Comparison of ENCODE assay signal across 22 cellular contexts in the genomic region with DNA sequence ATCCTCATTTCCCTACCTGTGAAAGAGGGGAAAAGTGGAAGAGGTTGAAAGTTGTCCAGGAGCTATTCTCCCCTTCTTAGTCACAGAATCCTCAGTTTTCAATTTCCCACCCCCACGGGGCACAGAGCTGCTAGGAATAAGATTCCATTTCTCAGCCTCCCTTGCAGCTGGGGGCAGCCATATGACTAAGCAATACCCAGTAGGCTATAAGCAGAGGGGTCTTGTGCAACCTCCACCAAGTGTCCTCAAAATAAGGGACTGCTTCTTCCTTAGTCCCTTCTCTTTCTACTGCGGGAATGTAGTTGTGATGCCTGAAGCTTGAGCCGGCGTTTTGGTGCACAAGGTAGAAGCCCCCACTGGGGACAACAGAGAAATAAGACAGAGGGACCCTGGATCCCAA. TPM values are rescaled to one million over a fixed set of nuclear protein-coding genes. Genes with fewer than 3 reads are reported as not detected.
DNase-seq lines count a peak whose midpoint lies in the region; ATAC-seq, FAIRE-seq and TF ChIP-seq lines count a peak whose summit lies in the region.
"Had no signal": no experiment of that assay in that cellular context is flagged by ENCODE, and none has a peak within 500 bp of the region (broad histone marks: within the 10 kb centered on the region; RNA-seq: fewer than 3 reads in every experiment).

No MANE protein-coding gene starts in this region.

- intact Hi-C loops in PC-9 (cut with micrococcal nuclease; ENCODE audit: unreplicated experiment) (loop anchor here (1.0 to 2.0 kb wide), 4 partner anchors 18 to 195 kb away; no protein-coding TSS in a partner anchor), sciatic nerve (cut with DNase I) (loop anchor here (5.0 kb wide), 1 partner anchor 859 kb away; a partner anchor contains a TSS)
- intact Hi-C loops in activated CD8-positive, alpha-beta T cell treated with anti-CD3 and anti-CD28 coated beads for 36 hours (cut with micrococcal nuclease), result no loop called here

- H3K27ac ChIP-seq in PC-9, result peak overlapping the region; percentile 86
- H3K27ac ChIP-seq: suprapubic skin had no signal

- H3K9me3 Mint-ChIP-seq in activated CD8-positive, alpha-beta T cell treated with anti-CD3 and anti-CD28 coated beads for 36 hours, result no peaks in the 10 kb centered on the region
- H3K9me3 Mint-ChIP-seq: activated naive CD4-positive, alpha-beta T cell treated with anti-CD3 and anti-CD28 coated beads, Interleukin-2, amount 50 U/mL, for 24 hours had no signal

- no peak overlapping the region for H3K27ac Mint-ChIP-seq in activated CD8-positive, alpha-beta T cell treated with anti-CD3 and anti-CD28 coated beads for 36 hours
- H3K27ac Mint-ChIP-seq: activated naive CD4-positive, alpha-beta T cell treated with anti-CD3 and anti-CD28 coated beads, Interleukin-2, amount 50 U/mL, for 24 hours; B cell had no signal

- no peaks in the 10 kb centered on the region for H3K9me3 ChIP-seq in PC-9 (ENCODE audit: insufficient read depth, low read depth)
- H3K9me3 ChIP-seq: esophagus muscularis mucosa, heart left ventricle, suprapubic skin had no signal

- no peaks in the 10 kb centered on the region for H3K36me3 Mint-ChIP-seq in activated CD8-positive, alpha-beta T cell treated with anti-CD3 and anti-CD28 coated beads for 36 hours (ENCODE audit: low read depth)
- H3K36me3 Mint-ChIP-seq: activated naive CD4-positive, alpha-beta T cell treated with anti-CD3 and anti-CD28 coated beads, Interleukin-2, amount 50 U/mL, for 24 hours had no signal

- no TSS peak for BruUV-seq in PC-9 (replicated peaks; lab: Mats Ljungman, UMichigan)

- CTCF ChIA-PET in PC-9 (lab: Charles Lee), result interaction anchor here (0.9 to 1.6 kb wide), 4 partner anchors 16 to 196 kb away, joined by 3 to 14 read pairs (median 6); no protein-coding TSS in a partner anchor
- CTCF ChIA-PET in activated CD8-positive, alpha-beta T cell treated with anti-CD3 and anti-CD28 coated beads for 36 hours (lab: Charles Lee), result interaction anchor here (0.8 kb wide), 1 partner anchor 94 kb away, joined by 3 read pairs; no protein-coding TSS in a partner anchor

- no peak for TF ChIP-seq CTCF in PC-9 (conservative IDR thresholded peaks at IDR 0.05)
- no peak for TF ChIP-seq CTCF in activated CD8-positive, alpha-beta T cell treated with anti-CD3 and anti-CD28 coated beads for 36 hours (IDR thresholded peaks at IDR 0.05)

- H4K20me1 ChIP-seq in PC-9 (ENCODE audit: insufficient read depth), result no peaks in the 10 kb centered on the region

- ATAC-seq in sciatic nerve, result no peak
- ATAC-seq in activated CD8-positive, alpha-beta T cell treated with anti-CD3 and anti-CD28 coated beads for 36 hours, result no peak
- ATAC-seq: Panc1 had no signal

- peak overlapping the region; percentile 79 for H3K4me2 ChIP-seq in PC-9

- no peaks in the 10 kb centered on the region for H3K27me3 ChIP-seq in PC-9 (ENCODE audit: insufficient read depth, low read depth)
- H3K27me3 ChIP-seq: esophagus muscularis mucosa, heart left ventricle, suprapubic skin had no signal

- peak; percentile 36 for FAIRE-seq in HTR-8/SVneo (lab: Jason Lieb, UNC)
- FAIRE-seq: kidney had no signal

- no peak overlapping the region for H2AFZ ChIP-seq in PC-9

- H3K4me3 ChIP-seq in PC-9, result no peak overlapping the region
- H3K4me3 ChIP-seq: esophagus muscularis mucosa, heart left ventricle, suprapubic skin had no signal

- peaks cover 66% of the 10 kb centered on the region for H3K4me1 ChIP-seq in PC-9 (replicated peaks; ENCODE audit: insufficient read depth)

- no peaks in the 10 kb centered on the region for H3K4me1 Mint-ChIP-seq in activated CD8-positive, alpha-beta T cell treated with anti-CD3 and anti-CD28 coated beads for 36 hours (ENCODE audit: low read depth)
- H3K4me1 Mint-ChIP-seq: activated naive CD4-positive, alpha-beta T cell treated with anti-CD3 and anti-CD28 coated beads, Interleukin-2, amount 50 U/mL, for 24 hours; B cell had no signal

- peaks cover 2% of the 10 kb centered on the region for H3K27me3 Mint-ChIP-seq in activated CD8-positive, alpha-beta T cell treated with anti-CD3 and anti-CD28 coated beads for 36 hours
- H3K27me3 Mint-ChIP-seq: activated naive CD4-positive, alpha-beta T cell treated with anti-CD3 and anti-CD28 coated beads, Interleukin-2, amount 50 U/mL, for 24 hours had no signal

- H3K4me3 Mint-ChIP-seq in activated CD8-positive, alpha-beta T cell treated with anti-CD3 and anti-CD28 coated beads for 36 hours, result no peak overlapping the region
- H3K4me3 Mint-ChIP-seq: activated naive CD4-positive, alpha-beta T cell treated with anti-CD3 and anti-CD28 coated beads, Interleukin-2, amount 50 U/mL, for 24 hours; B cell had no signal

- no peaks in the 10 kb centered on the region for H3K36me3 ChIP-seq in PC-9 (ENCODE audit: low read depth)
- H3K36me3 ChIP-seq: suprapubic skin had no signal

- peaks cover 34% of the 10 kb centered on the region; the same call in 1 of the 2 replicates for H3F3A ChIP-seq in PC-9 (ENCODE audit: insufficient read depth, low read depth)

- POLR2A ChIA-PET in PC-9 (lab: Charles Lee; ENCODE audit: unreplicated experiment), result interaction anchor here (0.7 to 2.0 kb wide), 2 partner anchors 10 to 112 kb away, joined by 3 to 35 read pairs; no protein-coding TSS in a partner anchor
- POLR2A ChIA-PET in activated CD8-positive, alpha-beta T cell treated with anti-CD3 and anti-CD28 coated beads for 36 hours (lab: Charles Lee), result interaction anchor here (0.7 to 1.0 kb wide), 2 partner anchors 8 to 106 kb away, joined by 3 to 4 read pairs; no protein-coding TSS in a partner anchor

- H3K9me2 ChIP-seq in PC-9 (ENCODE audit: insufficient read depth), result no peaks in the 10 kb centered on the region

- no peaks in the 10 kb centered on the region for H3K79me2 ChIP-seq in PC-9 (ENCODE audit: low read depth)

- DNase-seq in HTR-8/SVneo (ENCODE audit: insufficient read length, low spot score), result no peak
- DNase-seq in PC-9, result no peak
- peak; percentile 64 for DNase-seq in islet precursor cell
- DNase-seq in sciatic nerve (ENCODE audit: low spot score), result peak; percentile 39
- DNase-seq in NCI-H524 (lab: John Stamatoyannopoulos, UW), result no peak
- no peak for DNase-seq in NCI-H2029 treated with DMSO at 0.1 percent for 48 hours (lab: John Stamatoyannopoulos, UW)
- DNase-seq in activated CD8-positive, alpha-beta T cell treated with anti-CD3 and anti-CD28 coated beads for 36 hours, result no peak
- DNase-seq: activated CD4-positive, alpha-beta T cell treated with anti-CD3 and anti-CD28 coated beads, Interleukin-2, amount 50 U/mL, for 48 hours; activated T-cell treated with anti-CD3 and anti-CD28 coated beads, Interleukin-2, amount 50 U/mL, for 1 hour; dermis blood vessel endothelial cell; GF-D8; heart left ventricle; kidney; NCI-H1092; stimulated activated CD4-positive, alpha-beta T cell treated with anti-CD3 and anti-CD28 coated beads, Interleukin-4, amount 100 ng/mL, for 4 hours; stimulated activated CD8-positive, alpha-beta memory T cell treated with anti-CD3 and anti-CD28 coated beads, Interleukin-4, amount 100 ng/mL, for 48 hours; SW 1271 had no signal

RNA-seq across cellular contexts. Expression of a gene that starts 40.9 kb away (rescaled TPM):
- 0.48 and 0.88 TPM in 2 replicates for total RNA-seq in PC-9 (2021)
- total RNA-seq in sciatic nerve, result 655 TPM
- total RNA-seq in activated CD8-positive, alpha-beta T cell treated with anti-CD3 and anti-CD28 coated beads for 36 hours, result under 1 TPM; 0.11 to 0.13 TPM
- total RNA-seq: B cell had no signal

Comparison
In these comparisons a context has a peak if more than half of its experiments do, and no peak if none do; other contexts are left out.
1. DNase-seq: peak in islet precursor cell (single experiment) and sciatic nerve (single experiment); none in HTR-8/SVneo (single experiment), PC-9 (0 of 2), NCI-H524 (0 of 2), NCI-H2029 treated with DMSO at 0.1 percent for 48 hours (single experiment) and activated CD8-positive, alpha-beta T cell treated with anti-CD3 and anti-CD28 coated beads for 36 hours (single experiment).
2. RNA of a gene that starts 40.9 kb away (total RNA-seq): 655 TPM in sciatic nerve (single experiment); 0.48 to 0.88 TPM in PC-9 and 0.11 to 0.13 TPM in activated CD8-positive, alpha-beta T cell treated with anti-CD3 and anti-CD28 coated beads for 36 hours; every median in the first group is over 100 times any median in the second.